ENCODE assay signal across 8 cellular contexts in the genomic region with DNA sequence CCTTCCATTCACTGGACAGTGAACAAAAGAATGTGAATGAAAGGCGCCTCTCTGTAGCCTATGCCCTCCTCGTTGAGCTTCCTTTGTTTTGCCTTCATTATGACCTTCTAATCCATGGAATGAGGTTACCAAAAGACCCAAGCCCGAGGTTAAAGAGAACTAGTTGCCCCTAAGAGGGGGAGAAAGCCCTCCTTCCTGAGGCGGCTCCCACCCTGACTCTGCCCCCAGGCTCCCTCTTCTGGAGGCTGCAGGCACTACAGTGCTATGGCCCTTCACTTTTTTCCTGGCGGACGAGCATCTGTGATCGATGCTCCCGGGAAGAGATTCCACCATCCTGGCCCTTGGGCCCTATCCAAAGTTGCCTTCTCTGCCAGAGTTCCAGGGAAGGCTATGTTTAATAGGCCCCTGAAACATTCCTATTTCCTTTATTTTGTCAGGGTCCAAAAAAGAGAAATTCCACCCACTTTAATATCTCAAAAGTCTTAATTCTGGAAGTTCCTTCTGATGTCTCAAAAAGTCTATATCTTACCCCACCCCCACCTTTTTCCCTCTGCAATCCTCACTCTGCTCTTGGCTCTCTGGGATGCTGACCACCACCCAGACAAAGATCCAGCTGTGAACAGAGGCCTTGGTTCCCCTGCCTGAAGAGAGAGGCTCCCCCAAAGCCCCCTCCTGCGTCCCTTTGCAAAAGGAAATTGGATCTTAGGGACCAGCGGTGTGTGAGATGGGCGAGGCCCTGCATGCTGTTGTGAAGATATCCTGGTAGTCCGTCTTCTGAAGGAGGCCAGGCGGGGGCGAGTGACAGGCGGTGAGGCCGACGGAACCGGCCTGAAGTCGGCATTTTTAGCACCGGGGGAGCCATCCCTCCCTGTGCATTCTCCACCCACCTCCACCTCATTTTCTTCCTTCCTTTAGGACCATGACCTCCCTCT.
DNase-seq lines count a peak whose midpoint lies in the region; ATAC-seq and TF ChIP-seq lines count a peak whose summit lies in the region.

No MANE protein-coding gene starts in this region.

- H3K36me3 Mint-ChIP-seq in activated CD4-positive, alpha-beta memory T cell treated with anti-CD3 and anti-CD28 coated beads for 36 hours, result no peaks in the 10 kb centered on the region
- H3K36me3 Mint-ChIP-seq in endothelial cell (ENCODE audit: low read depth, unreplicated experiment), result peaks cover 14% of the 10 kb centered on the region
- no peaks in the 10 kb centered on the region for H3K36me3 Mint-ChIP-seq in naive thymus-derived CD4-positive, alpha-beta T cell

- H3K4me1 ChIP-seq in MM.1S (ENCODE audit: low read length), result no peaks in the 10 kb centered on the region
- H3K4me1 ChIP-seq in naive thymus-derived CD4-positive, alpha-beta T cell (ENCODE audit: control insufficient read depth in 2 of 2, insufficient read depth in 2 of 2, low read length in 2 of 2), result no peaks in the 10 kb centered on the region
- H3K4me1 ChIP-seq in tibial artery, result peaks cover 0 to 27% (median 13%) of the 10 kb centered on the region in 4 donors

- H3K36me3 ChIP-seq in MM.1S (replicated peaks; ENCODE audit: insufficient read depth, low read length), result no peaks in the 10 kb centered on the region
- H3K36me3 ChIP-seq in naive thymus-derived CD4-positive, alpha-beta T cell (ENCODE audit: control insufficient read depth in 2 of 3, insufficient read depth in 3 of 3, low read length in 3 of 3), result no peaks in the 10 kb centered on the region
- no peaks in the 10 kb centered on the region for H3K36me3 ChIP-seq in tibial artery

- H3K27me3 ChIP-seq in MM.1S (replicated peaks; ENCODE audit: insufficient read depth, low read length) (peaks cover 4% of the 10 kb centered on the region; the same call in 1 of the 2 replicates), tibial artery (no peaks in the 10 kb centered on the region)
- H3K27me3 ChIP-seq in naive thymus-derived CD4-positive, alpha-beta T cell (ENCODE audit: control insufficient read depth in 2 of 2, insufficient read depth in 2 of 2, low read length in 2 of 2), result no peaks in the 10 kb centered on the region

- DNase-seq in 8988T (peak; percentile 68), MM.1S (peak; percentile 25), endothelial cell (ENCODE audit: low spot score) (peak; percentile 84), tibial artery (peak in 1 of 2 donors; percentile 51)
- peak; percentile 51 for DNase-seq in activated CD4-positive, alpha-beta memory T cell treated with anti-CD3 and anti-CD28 coated beads for 36 hours
- peak in 6 of 9 donors; percentile 6 to 62 (median 26) for DNase-seq in naive thymus-derived CD4-positive, alpha-beta T cell

- POLR2A ChIA-PET in activated CD4-positive, alpha-beta memory T cell treated with anti-CD3 and anti-CD28 coated beads for 36 hours (lab: Charles Lee), result no interaction called here
- POLR2A ChIA-PET in naive thymus-derived CD4-positive, alpha-beta T cell (lab: Charles Lee), result no interaction called here

- TF ChIP-seq CTCF in GM12872 (IDR thresholded peaks at IDR 0.05; ENCODE audit: insufficient read depth, low read depth, low read length), result peak; percentile 92
- peak; percentile 90 for TF ChIP-seq CTCF in MM.1S (IDR thresholded peaks at IDR 0.05; ENCODE audit: low read length)
- peak; percentile 88 for TF ChIP-seq CTCF in endothelial cell (IDR thresholded peaks at IDR 0.05; ENCODE audit: unreplicated experiment)
- peak; percentile 82 to 95 for TF ChIP-seq CTCF in tibial artery (IDR thresholded peaks at IDR 0.05)

- no peaks in the 10 kb centered on the region for H3F3A ChIP-seq in MM.1S (ENCODE audit: insufficient read depth, low read length)

- no peaks in the 10 kb centered on the region for H3K9me2 ChIP-seq in MM.1S (replicated peaks; ENCODE audit: insufficient read depth, low read length)

- CTCF ChIA-PET in activated CD4-positive, alpha-beta memory T cell treated with anti-CD3 and anti-CD28 coated beads for 36 hours (lab: Charles Lee), result interaction anchor here (0.6 to 4.7 kb wide), 7 partner anchors 9 to 1740 kb away, joined by 3 to 21 read pairs (median 3); no protein-coding TSS in a partner anchor
- CTCF ChIA-PET in naive thymus-derived CD4-positive, alpha-beta T cell (lab: Charles Lee), result interaction anchor here (1.9 kb wide), 1 partner anchor 9 kb away, joined by 6 read pairs; no protein-coding TSS in a partner anchor

- no peaks in the 10 kb centered on the region for H3K9me3 Mint-ChIP-seq in activated CD4-positive, alpha-beta memory T cell treated with anti-CD3 and anti-CD28 coated beads for 36 hours
- no peaks in the 10 kb centered on the region for H3K9me3 Mint-ChIP-seq in endothelial cell (ENCODE audit: unreplicated experiment)
- H3K9me3 Mint-ChIP-seq in naive thymus-derived CD4-positive, alpha-beta T cell, result no peaks in the 10 kb centered on the region

- no peaks in the 10 kb centered on the region for H4K20me1 ChIP-seq in MM.1S (ENCODE audit: insufficient read depth, low read length)

- H3K4me3 ChIP-seq in MM.1S (ENCODE audit: low read length), result no peak overlapping the region
- H3K4me3 ChIP-seq in naive thymus-derived CD4-positive, alpha-beta T cell (ENCODE audit: low read length), result no peak overlapping the region
- no peak overlapping the region for H3K4me3 ChIP-seq in tibial artery

- H3K27ac ChIP-seq in MM.1S (ENCODE audit: low read length) (no peak overlapping the region), tibial artery (no peak overlapping the region)
- no peak overlapping the region for H3K27ac ChIP-seq in naive thymus-derived CD4-positive, alpha-beta T cell (ENCODE audit: low read depth, low read length)

- no peaks in the 10 kb centered on the region for H3K79me2 ChIP-seq in MM.1S (ENCODE audit: low read length)

- H2AFZ ChIP-seq in MM.1S (ENCODE audit: low read length), result no peak overlapping the region

- no peak overlapping the region for H3K4me3 Mint-ChIP-seq in activated CD4-positive, alpha-beta memory T cell treated with anti-CD3 and anti-CD28 coated beads for 36 hours
- no peak overlapping the region for H3K4me3 Mint-ChIP-seq in endothelial cell (ENCODE audit: unreplicated experiment)
- H3K4me3 Mint-ChIP-seq in naive thymus-derived CD4-positive, alpha-beta T cell, result no peak overlapping the region

- no peak overlapping the region for H3K4me2 ChIP-seq in MM.1S (ENCODE audit: low read depth, low read length)

- no peaks in the 10 kb centered on the region for H3K4me1 Mint-ChIP-seq in activated CD4-positive, alpha-beta memory T cell treated with anti-CD3 and anti-CD28 coated beads for 36 hours (ENCODE audit: low read depth)
- peaks cover 45% of the 10 kb centered on the region for H3K4me1 Mint-ChIP-seq in endothelial cell (ENCODE audit: unreplicated experiment)
- H3K4me1 Mint-ChIP-seq in naive thymus-derived CD4-positive, alpha-beta T cell, result peaks cover 0 to 3% (median 0%) of the 10 kb centered on the region in 7 donors

- no peak overlapping the region for H3K27ac Mint-ChIP-seq in activated CD4-positive, alpha-beta memory T cell treated with anti-CD3 and anti-CD28 coated beads for 36 hours
- peak overlapping the region; percentile 50 for H3K27ac Mint-ChIP-seq in endothelial cell (ENCODE audit: unreplicated experiment)
- H3K27ac Mint-ChIP-seq in naive thymus-derived CD4-positive, alpha-beta T cell, result peak overlapping the region in 1 of 9 donors; percentile 24

- H3K27me3 Mint-ChIP-seq in activated CD4-positive, alpha-beta memory T cell treated with anti-CD3 and anti-CD28 coated beads for 36 hours, result peaks cover 7% of the 10 kb centered on the region
- peaks cover 14% of the 10 kb centered on the region for H3K27me3 Mint-ChIP-seq in endothelial cell (ENCODE audit: unreplicated experiment)
- peaks cover 5 to 25% (median 7%) of the 10 kb centered on the region in 5 donors for H3K27me3 Mint-ChIP-seq in naive thymus-derived CD4-positive, alpha-beta T cell

- intact Hi-C loops in activated CD4-positive, alpha-beta memory T cell treated with anti-CD3 and anti-CD28 coated beads for 36 hours (cut with micrococcal nuclease), result loop anchor here (2.0 kb wide), 1 partner anchor 386 kb away; no protein-coding TSS in a partner anchor
- intact Hi-C loops in naive thymus-derived CD4-positive, alpha-beta T cell (cut with micrococcal nuclease), result loop anchor here (1.0 to 10.0 kb wide), 3 partner anchors 387 to 932 kb away; no protein-coding TSS in a partner anchor
- intact Hi-C loops in tibial artery (cut with DNase I; ENCODE audit: low total_unique reads), result no loop called here

- peak; percentile 33 for ATAC-seq in naive thymus-derived CD4-positive, alpha-beta T cell
- ATAC-seq in GM21390 (IDR thresholded peaks at IDR 0.05; ENCODE audit: unreplicated experiment), result no peak

- H3K9ac ChIP-seq in MM.1S (ENCODE audit: low read length), result no peak overlapping the region

- H3K9me3 ChIP-seq in MM.1S (replicated peaks; ENCODE audit: insufficient read depth, low read length) (no peaks in the 10 kb centered on the region), tibial artery (no peaks in the 10 kb centered on the region)
- no peaks in the 10 kb centered on the region for H3K9me3 ChIP-seq in naive thymus-derived CD4-positive, alpha-beta T cell (ENCODE audit: control insufficient read depth in 2 of 3, low read length in 3 of 3)
